In genomic region chr7:128311003-128311402, GRCh38 we compare ENCODE assay signal across 21 cellular contexts. TPM values are rescaled to one million over a fixed set of nuclear protein-coding genes. Genes with fewer than 3 reads are reported as not detected.
"Had no signal": no experiment of that assay in that cellular context is flagged by ENCODE, and none has a peak within 500 bp of the region (broad histone marks: within the 10 kb centered on the region; RNA-seq: fewer than 3 reads in every experiment).

No MANE protein-coding gene starts in this region.

- H3K4me3 ChIP-seq: tibial nerve had no signal

- H3K4me3 Mint-ChIP-seq: activated naive CD4-positive, alpha-beta T cell treated with anti-CD3 and anti-CD28 coated beads, Interleukin-2, amount 50 U/mL, for 24 hours; activated T-cell treated with anti-CD3 and anti-CD28 coated beads, Interleukin-2, amount 50 U/mL, for 72 hours; nephron progenitor cell had no signal

- ATAC-seq: activated T-cell treated with anti-CD3 and anti-CD28 coated beads, Interleukin-2, amount 50 U/mL, for 72 hours; esophagus mucosa; stimulated activated naive CD8-positive, alpha-beta T cell treated with anti-CD3 and anti-CD28 coated beads, Interleukin-15, Interleukin-2, amounts not matched to agents 100 U/mL and 50 U/mL, for 24 hours had no signal

- H3K27me3 Mint-ChIP-seq: activated naive CD4-positive, alpha-beta T cell treated with anti-CD3 and anti-CD28 coated beads, Interleukin-2, amount 50 U/mL, for 24 hours had no signal

- H3K27ac ChIP-seq: tibial nerve, WERI-Rb-1 had no signal

- H3K9me3 Mint-ChIP-seq: activated naive CD4-positive, alpha-beta T cell treated with anti-CD3 and anti-CD28 coated beads, Interleukin-2, amount 50 U/mL, for 24 hours; activated T-cell treated with anti-CD3 and anti-CD28 coated beads, Interleukin-2, amount 50 U/mL, for 72 hours; nephron progenitor cell had no signal

- H3K27ac Mint-ChIP-seq: activated naive CD4-positive, alpha-beta T cell treated with anti-CD3 and anti-CD28 coated beads, Interleukin-2, amount 50 U/mL, for 24 hours; activated T-cell treated with anti-CD3 and anti-CD28 coated beads, Interleukin-2, amount 50 U/mL, for 72 hours; nephron progenitor cell had no signal

- DNase-seq: activated CD4-positive, alpha-beta T cell treated with anti-CD3 and anti-CD28 coated beads for 1 hour; activated gamma-delta T cell; activated T-cell treated with anti-CD3 and anti-CD28 coated beads, Interleukin-2, amount 50 U/mL, for 72 hours; cortex of kidney; effector CD4-positive, alpha-beta T cell; hypothalamus; nephron progenitor cell; occipital lobe; posterior cingulate gyrus; stimulated activated CD4-positive, alpha-beta T cell treated with anti-CD3 and anti-CD28 coated beads, Interleukin-2, amount 100 ng/mL, for 24 hours; stimulated activated naive CD8-positive, alpha-beta T cell treated with anti-CD3 and anti-CD28 coated beads, Interleukin-15, Interleukin-2, amounts not matched to agents 100 U/mL and 50 U/mL, for 24 hours; T-helper 2 cell; WERI-Rb-1 had no signal

- H3K27me3 ChIP-seq: tibial nerve had no signal

- H3K4me1 Mint-ChIP-seq: activated naive CD4-positive, alpha-beta T cell treated with anti-CD3 and anti-CD28 coated beads, Interleukin-2, amount 50 U/mL, for 24 hours; nephron progenitor cell had no signal

- FAIRE-seq: keratinocyte, urothelium cell line had no signal

- H3K4me1 ChIP-seq: tibial nerve had no signal

- H3K9me3 ChIP-seq: tibial nerve had no signal

RNA-seq across cellular contexts. Expression of gene PRRT4, which starts 50.5 kb away (rescaled TPM):
- total RNA-seq: left lobe of liver, lung microvascular endothelial cell, renal cortical epithelial cell had no signal
